Comparison of ENCODE assay signal across 9 cellular contexts in the genomic region with DNA sequence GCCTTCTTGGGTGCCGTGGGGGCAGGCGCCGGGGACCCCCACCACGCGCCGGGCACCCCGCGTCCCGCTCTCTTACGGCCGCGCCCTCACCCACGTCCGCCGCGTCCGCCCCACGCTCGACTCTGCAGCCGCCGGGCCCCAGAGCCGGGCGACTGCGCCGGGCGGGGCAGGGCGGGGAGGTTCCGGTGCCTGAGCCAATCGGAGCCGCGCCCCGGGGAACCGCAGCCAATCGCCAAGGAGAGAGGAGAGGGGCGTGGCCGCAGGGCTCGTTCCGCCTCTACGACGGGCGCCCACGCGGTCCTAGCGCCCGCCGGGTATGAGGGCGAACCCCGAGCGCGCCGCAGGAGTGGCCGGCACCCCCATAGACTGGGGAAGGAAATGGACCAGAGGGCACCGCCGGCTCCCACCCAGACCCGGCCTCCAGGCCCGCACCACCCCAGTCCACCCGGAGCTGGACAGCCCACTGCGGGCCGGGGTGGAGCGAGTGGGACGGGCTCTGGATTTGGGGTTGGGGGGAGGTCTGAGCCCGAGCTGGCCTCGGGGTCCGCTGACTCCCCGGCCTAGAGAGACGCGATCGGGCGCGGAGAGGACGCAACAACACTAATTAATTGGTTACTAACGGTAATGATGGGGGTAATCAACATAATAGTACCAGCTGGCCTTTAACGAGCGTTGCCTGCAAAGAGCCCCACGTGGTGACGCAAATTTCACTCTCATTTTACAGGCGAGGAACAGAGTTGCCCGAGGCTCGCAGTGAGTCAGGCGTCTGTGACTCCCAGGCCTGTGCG. TPM values are rescaled to one million over a fixed set of nuclear protein-coding genes. Genes with fewer than 3 reads are reported as not detected.
DNase-seq lines count a peak whose midpoint lies in the region; ATAC-seq, FAIRE-seq and TF ChIP-seq lines count a peak whose summit lies in the region.
"Had no signal": no experiment of that assay in that cellular context is flagged by ENCODE, and none has a peak within 500 bp of the region (broad histone marks: within the 10 kb centered on the region; RNA-seq: fewer than 3 reads in every experiment).

A gene (minus strand): TSS at position 126 of the 788 bp plus-strand sequence. CDS start 183 bp downstream, outside the sequence.

- DNase-seq in AG09319 (ENCODE audit: extremely low read depth, low read depth) (peak; percentile 73), NCI-H226 (peak; percentile 91), caudate nucleus (lab: John Stamatoyannopoulos, UW) (peak in 60 of 61 donors; percentile 53 to 95 (median 88)), keratinocyte (ENCODE audit: low read depth, low spot score) (no peak)
- peak; percentile 86 to 95 (median 90) for DNase-seq in activated CD4-positive, CD25-positive, alpha-beta regulatory T cell (lab: John Stamatoyannopoulos, UW)
- DNase-seq in stimulated activated CD4-positive, alpha-beta T cell treated with anti-CD3 and anti-CD28 coated beads, Interleukin-12 subunit alpha, Interleukin-12 subunit beta, amount 100 ng/mL, for 48 hours (ENCODE audit: low read depth in 2 of 3, low spot score in 1 of 3): peak; percentile 91 to 94 (median 93)

- peaks cover 8% of the 10 kb centered on the region for H4K20me1 ChIP-seq in keratinocyte (ENCODE audit: control insufficient read depth, extremely low read depth, insufficient read depth, low read length)

- H3K9ac ChIP-seq in keratinocyte (ENCODE audit: control insufficient read depth, extremely low read depth, insufficient read depth, low read length): peak within 1 kb of the TSS; percentile 85

- peak within 1 kb of the TSS; percentile 52 for H3K27ac ChIP-seq in caudate nucleus (ENCODE audit: low read depth, low read length)
- peak within 1 kb of the TSS; percentile 69 for H3K27ac ChIP-seq in keratinocyte (ENCODE audit: control insufficient read depth, insufficient read depth, low read length)

- no peak for TF ChIP-seq CTCF in AG09319 (IDR thresholded peaks at IDR 0.05; ENCODE audit: low read depth, low read length)
- TF ChIP-seq CTCF in keratinocyte (optimal IDR thresholded peaks at IDR 0.05 in 1 of 3, IDR thresholded peaks at IDR 0.05 in 1 of 3, conservative IDR thresholded peaks at IDR 0.05 in 1 of 3; ENCODE audit: extremely low read depth in 1 of 3, insufficient read depth in 2 of 3, low read length in 3 of 3): no peak

- H3K4me2 ChIP-seq in keratinocyte (ENCODE audit: control insufficient read depth, extremely low read depth, insufficient read depth, low read depth, low read length): peak within 1 kb of the TSS; percentile 96

- peaks cover 21% of the 10 kb centered on the region for H3K4me1 ChIP-seq in keratinocyte (ENCODE audit: control insufficient read depth, extremely low read depth, insufficient read depth, low read length)

- ATAC-seq in GM19023 (IDR thresholded peaks at IDR 0.05; ENCODE audit: unreplicated experiment): peak; percentile 83
- peak; percentile 72 for ATAC-seq in HG03196 (IDR thresholded peaks at IDR 0.05; ENCODE audit: unreplicated experiment)

- peaks cover 0 to 4% of the 10 kb centered on the region in 2 experiments for H3K36me3 ChIP-seq in keratinocyte (ENCODE audit: control insufficient read depth in 2 of 2, extremely low read depth in 1 of 2, insufficient read depth in 2 of 2, low read length in 2 of 2)

- H3K79me2 ChIP-seq in keratinocyte (ENCODE audit: control insufficient read depth, insufficient read depth, low read length): peaks cover 32% of the 10 kb centered on the region

- peak within 1 kb of the TSS; percentile 38 for H2AFZ ChIP-seq in keratinocyte (ENCODE audit: control insufficient read depth, low read length)

- H3K27me3 ChIP-seq in keratinocyte (ENCODE audit: control insufficient read depth, extremely low read depth, insufficient read depth, low read length): no peaks in the 10 kb centered on the region

- no peaks in the 10 kb centered on the region for H3K9me1 ChIP-seq in keratinocyte (ENCODE audit: control insufficient read depth, extremely low read depth, insufficient read depth, low read length)

- dilution Hi-C loops in keratinocyte (cut with MboI; ENCODE audit: extremely low pct_ligation_motif_present, low sequenced_read_pairs): no loop called here

- H3K9me3 ChIP-seq in keratinocyte (ENCODE audit: control insufficient read depth, low read depth, low read length): no peaks in the 10 kb centered on the region

- peak within 1 kb of the TSS; percentile 86 to 96 (median 91) for H3K4me3 ChIP-seq in keratinocyte (ENCODE audit: control insufficient read depth in 2 of 3, extremely low read depth in 1 of 3, insufficient read depth in 2 of 3, low read depth in 1 of 3, low read length in 3 of 3)

- no peak for FAIRE-seq in keratinocyte (lab: Jason Lieb, UNC)
- FAIRE-seq: colon had no signal

RNA-seq across cellular contexts. Expression of the gene that starts here (rescaled TPM):
- 30.0 to 44.7 TPM (median 34.8 TPM) in 3 replicates for polyA plus RNA-seq in keratinocyte
- 9.7 TPM for polyA plus RNA-seq in keratinocyte (2011; ENCODE audit: low read depth)
- polyA plus RNA-seq in keratinocyte (2011; cell fraction: cytosol; rRNA removed): 18.7 and 42.2 TPM in 2 replicates
- 81.3 and 102 TPM in 2 replicates for polyA plus RNA-seq in keratinocyte (2011; cell fraction: nucleus; rRNA removed)
- 28.1 and 52.7 TPM in 2 replicates for polyA plus RNA-seq in keratinocyte (2012; ENCODE audit: low replicate concordance)
- 33.1 to 91.2 TPM (median 48.2 TPM) in 3 replicates for polyA minus RNA-seq in keratinocyte
- polyA minus RNA-seq in keratinocyte (2011; cell fraction: cytosol; rRNA and poly(A)+ RNA removed): 81.5 TPM
- 75.0 and 76.5 TPM in 2 replicates for polyA minus RNA-seq in keratinocyte (2011; cell fraction: nucleus; rRNA and poly(A)+ RNA removed)
